In the genomic region with DNA sequence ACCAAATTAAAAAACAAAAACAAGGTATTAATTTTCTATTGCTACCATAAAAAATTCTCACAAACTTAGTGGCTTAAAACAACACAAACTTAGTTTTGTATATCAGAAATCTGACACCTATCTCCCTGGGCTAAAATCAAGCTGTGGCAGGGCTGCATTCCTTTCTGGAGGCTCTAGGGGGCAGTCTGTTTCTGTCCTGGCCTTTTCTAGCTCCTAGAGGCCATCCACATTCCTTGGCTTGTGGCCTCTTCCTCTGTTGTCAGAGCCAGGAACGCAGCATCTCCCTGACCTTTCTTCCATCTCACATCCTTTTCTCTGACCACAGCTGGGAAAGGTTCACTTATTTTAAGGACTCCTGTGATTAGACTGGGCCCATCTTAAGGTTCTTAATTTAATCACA, we compare ENCODE assay signal across 16 cellular contexts. TPM values are rescaled to one million over a fixed set of nuclear protein-coding genes. Genes with fewer than 3 reads are reported as not detected.
A peak's percentile ranks its signal among the peaks of the same experiment; 100 is the strongest.
DNase-seq lines count a peak whose midpoint lies in the region; ATAC-seq and TF ChIP-seq lines count a peak whose summit lies in the region.
"Had no signal": no experiment of that assay in that cellular context is flagged by ENCODE, and none has a peak within 500 bp of the region (broad histone marks: within the 10 kb centered on the region; RNA-seq: fewer than 3 reads in every experiment).

No MANE protein-coding gene starts in this region.

- CTCF ChIA-PET in A673 (lab: Charles Lee) = interaction anchor here (0.7 to 1.1 kb wide), 2 partner anchors 8 to 105 kb away, joined by 3 read pairs; no protein-coding TSS in a partner anchor

- TF ChIP-seq CTCF in A673 (conservative IDR thresholded peaks at IDR 0.05; ENCODE audit: low read depth, low read length) = peak; percentile 53
- peak; percentile 33 for TF ChIP-seq CTCF in cardiac fibroblast (IDR thresholded peaks at IDR 0.05; ENCODE audit: low read depth, low read length)
- TF ChIP-seq CTCF in left lung (IDR thresholded peaks at IDR 0.05) = peak in 1 of 2 donors; percentile 41

- DNase-seq in A673 (ENCODE audit: low spot score) (peak; percentile 38), ELR (ENCODE audit: low read depth) (peak; percentile 15), NAMALWA (ENCODE audit: low spot score) (peak; percentile 34), cardiac fibroblast (ENCODE audit: low read depth in 2 of 2) (peak in 1 of 2 donors; percentile 32), dedifferentiated amniotic fluid mesenchymal stem cell (ENCODE audit: extremely low spot score) (no peak), GF-D8 (lab: John Stamatoyannopoulos, UW) (no peak), left lung (no peak)
- DNase-seq: aorta, DMS153, lower lobe of right lung, NCI-H2081 treated with DMSO at 0.1 percent for 48 hours, psoas muscle, SHP77 treated with DMSO at 0.1 percent for 48 hours, tibial artery had no signal

- H3K27ac ChIP-seq in A673 (ENCODE audit: low read depth, low read length, poor library complexity, severe bottlenecking) (no peak overlapping the region), left lung (no peak overlapping the region)
- H3K27ac ChIP-seq: lower lobe of right lung, psoas muscle had no signal

- intact Hi-C loops in A673 (cut with micrococcal nuclease; ENCODE audit: unreplicated experiment) = loop anchor here (5.0 to 10.0 kb wide), 2 partner anchors 210 to 503 kb away; no protein-coding TSS in a partner anchor
- intact Hi-C loops in left lung (cut with DNase I) = no loop called here

- H3K4me3 ChIP-seq in A673 (ENCODE audit: low read depth, low read length, poor library complexity, severe bottlenecking) (no peak overlapping the region), cardiac fibroblast (replicated peaks in 1 of 2; ENCODE audit: low read depth in 2 of 2, low read length in 2 of 2) (no peak overlapping the region), left lung (no peak overlapping the region)
- H3K4me3 ChIP-seq: HAP-1, lower lobe of right lung, psoas muscle, tibial artery had no signal

- no peaks in the 10 kb centered on the region for H3K27me3 ChIP-seq in A673 (replicated peaks; ENCODE audit: insufficient read depth, low read depth, low read length, poor library complexity)
- no peaks in the 10 kb centered on the region for H3K27me3 ChIP-seq in left lung
- H3K27me3 ChIP-seq: tibial artery had no signal

- no TSS peak for BruUV-seq in A673 (replicated peaks; lab: Mats Ljungman, UMichigan)

- H3K9me3 ChIP-seq in A673 (ENCODE audit: low read depth, low read length, poor library complexity, severe bottlenecking) (no peaks in the 10 kb centered on the region), left lung (peaks cover 0 to 5% of the 10 kb centered on the region in 2 donors)
- H3K9me3 ChIP-seq: HAP-1, psoas muscle had no signal

- POLR2A ChIA-PET in A673 (lab: Charles Lee; ENCODE audit: low non-redundant PET) = no interaction called here

- ATAC-seq in HG02973 (IDR thresholded peaks at IDR 0.05; ENCODE audit: unreplicated experiment) = no peak
- ATAC-seq in left lung = no peak
- ATAC-seq: lower lobe of right lung, psoas muscle had no signal

- no peaks in the 10 kb centered on the region for H3K4me1 ChIP-seq in A673 (ENCODE audit: insufficient read depth, low read length, poor library complexity, severe bottlenecking)
- H3K4me1 ChIP-seq in left lung = peaks cover 4 to 64% of the 10 kb centered on the region in 2 donors
- H3K4me1 ChIP-seq: psoas muscle had no signal

- H3K36me3 ChIP-seq in A673 (ENCODE audit: insufficient read depth, low read length, poor library complexity, severe bottlenecking) (no peaks in the 10 kb centered on the region), left lung (no peaks in the 10 kb centered on the region)
- H3K36me3 ChIP-seq: HAP-1, lower lobe of right lung, tibial artery had no signal

RNA-seq across cellular contexts. Expression of gene TLR2, which starts 38.9 kb away (rescaled TPM):
- total RNA-seq in A673 (2021) (0.94 and 1.1 TPM in 2 replicates), left lung (100 to 1,000 TPM in 1 of 2 donors, 10 to 100 TPM in 1; 77.7 to 170 TPM)

Comparison
In these comparisons a context has a peak if more than half of its experiments do, and no peak if none do; other contexts are left out.
1. DNase-seq: peak in A673 (single experiment), ELR (single experiment) and NAMALWA (single experiment); none in dedifferentiated amniotic fluid mesenchymal stem cell (single experiment), GF-D8 (single experiment) and left lung (0 of 2).
2. RNA of gene TLR2, which starts 38.9 kb away (total RNA-seq): 77.7 to 170 TPM in left lung; 0.94 to 1.1 TPM in A673; every median in the first group is over 10 times any median in the second.